In genomic region chr11:118251858-118252652, GRCh38 we compare ENCODE assay signal across 8 cellular contexts. TPM values are rescaled to one million over a fixed set of nuclear protein-coding genes. Genes with fewer than 3 reads are reported as not detected.
DNase-seq lines count a peak whose midpoint lies in the region; FAIRE-seq and TF ChIP-seq lines count a peak whose summit lies in the region.

A gene with protein sequence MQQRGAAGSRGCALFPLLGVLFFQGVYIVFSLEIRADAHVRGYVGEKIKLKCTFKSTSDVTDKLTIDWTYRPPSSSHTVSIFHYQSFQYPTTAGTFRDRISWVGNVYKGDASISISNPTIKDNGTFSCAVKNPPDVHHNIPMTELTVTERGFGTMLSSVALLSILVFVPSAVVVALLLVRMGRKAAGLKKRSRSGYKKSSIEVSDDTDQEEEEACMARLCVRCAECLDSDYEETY (minus strand): TSS chr11:118252365. CDS start chr11:118252294, 71 bp downstream.

- no peak for TF ChIP-seq EP300 in stomach (IDR thresholded peaks at IDR 0.05)

- H3K4me1 Mint-ChIP-seq in activated naive CD4-positive, alpha-beta T cell treated with anti-CD3 and anti-CD28 coated beads for 36 hours (ENCODE audit: low read depth), result peaks cover 39% of the 10 kb centered on the region
- H3K4me1 Mint-ChIP-seq in neural progenitor cell, result no peaks in the 10 kb centered on the region

- H2AFZ ChIP-seq in neural progenitor cell (replicated peaks), result peak within 1 kb of the TSS; percentile 100

- H3K79me2 ChIP-seq in neural progenitor cell (ENCODE audit: low read depth), result no peaks in the 10 kb centered on the region

- H3K4me2 ChIP-seq in neural progenitor cell, result peak within 1 kb of the TSS; percentile 75

- CTCF ChIA-PET in activated naive CD4-positive, alpha-beta T cell treated with anti-CD3 and anti-CD28 coated beads for 36 hours (lab: Charles Lee), result interaction anchor here (0.8 to 2.3 kb wide), 8 partner anchors 9 to 90 kb away, joined by 3 to 7 read pairs (median 6); partner anchors contain the start of gene CD3D

- no peaks in the 10 kb centered on the region for H3K9me3 Mint-ChIP-seq in activated naive CD4-positive, alpha-beta T cell treated with anti-CD3 and anti-CD28 coated beads for 36 hours
- peaks cover 3% of the 10 kb centered on the region for H3K9me3 Mint-ChIP-seq in neural progenitor cell

- H3K27ac Mint-ChIP-seq in activated naive CD4-positive, alpha-beta T cell treated with anti-CD3 and anti-CD28 coated beads for 36 hours, result peak within 1 kb of the TSS; percentile 99
- H3K27ac Mint-ChIP-seq in neural progenitor cell, result no peak within 1 kb of the TSS

- no peaks in the 10 kb centered on the region for H3F3A ChIP-seq in neural progenitor cell (ENCODE audit: low read depth)

- no peak within 1 kb of the TSS for H3K27ac ChIP-seq in SJSA1
- peak within 1 kb of the TSS; percentile 77 for H3K27ac ChIP-seq in neural progenitor cell
- H3K27ac ChIP-seq in stomach, result peak within 1 kb of the TSS; percentile 86 to 94 (median 91)

- no peaks in the 10 kb centered on the region; the same call in 1 of the 2 replicates for H3K27me3 ChIP-seq in H7 (ENCODE audit: control insufficient read depth, insufficient read depth, low read length)
- no peaks in the 10 kb centered on the region for H3K27me3 ChIP-seq in SJSA1 (replicated peaks)
- H3K27me3 ChIP-seq in neural progenitor cell, result peaks cover 88% of the 10 kb centered on the region
- peaks cover 0 to 6% (median 0%) of the 10 kb centered on the region in 3 donors for H3K27me3 ChIP-seq in stomach

- FAIRE-seq in frontal cortex (lab: Jason Lieb, UNC), result no peak

- TF ChIP-seq CTCF in neural progenitor cell (IDR thresholded peaks at IDR 0.05), result no peak
- TF ChIP-seq CTCF in stomach (IDR thresholded peaks at IDR 0.05), result no peak

- peak within 1 kb of the TSS; percentile 98 for H3K4me3 Mint-ChIP-seq in activated naive CD4-positive, alpha-beta T cell treated with anti-CD3 and anti-CD28 coated beads for 36 hours
- peak within 1 kb of the TSS; percentile 82 for H3K4me3 Mint-ChIP-seq in neural progenitor cell

- intact Hi-C loops in activated naive CD4-positive, alpha-beta T cell treated with anti-CD3 and anti-CD28 coated beads for 36 hours (cut with micrococcal nuclease), result loop anchor here (1.0 to 10.0 kb wide), 4 partner anchors 11 to 103 kb away; partner anchors contain the start of gene UBE4A
- intact Hi-C loops in stomach (cut with DNase I; ENCODE audit: low total_unique reads), result no loop called here

- no peaks in the 10 kb centered on the region for H3K27me3 Mint-ChIP-seq in activated naive CD4-positive, alpha-beta T cell treated with anti-CD3 and anti-CD28 coated beads for 36 hours (ENCODE audit: low read depth)
- H3K27me3 Mint-ChIP-seq in neural progenitor cell (ENCODE audit: insufficient read depth, low read depth), result no peaks in the 10 kb centered on the region

- H3K36me3 Mint-ChIP-seq in activated naive CD4-positive, alpha-beta T cell treated with anti-CD3 and anti-CD28 coated beads for 36 hours (ENCODE audit: low read depth), result peaks cover 18% of the 10 kb centered on the region
- H3K36me3 Mint-ChIP-seq in neural progenitor cell, result no peaks in the 10 kb centered on the region

- H3K9ac ChIP-seq in neural progenitor cell, result no peak within 1 kb of the TSS

- H3K4me1 ChIP-seq in SJSA1 (replicated peaks) (no peaks in the 10 kb centered on the region), neural progenitor cell (peaks cover 5% of the 10 kb centered on the region), stomach (peaks cover 4 to 32% (median 20%) of the 10 kb centered on the region in 4 donors)

- TF ChIP-seq POLR2A in stomach (IDR thresholded peaks at IDR 0.05), result no peak

- H3K36me3 ChIP-seq in H7 (replicated peaks; ENCODE audit: control insufficient read depth, insufficient read depth, low read length) (no peaks in the 10 kb centered on the region), SJSA1 (no peaks in the 10 kb centered on the region), neural progenitor cell (no peaks in the 10 kb centered on the region), stomach (peaks cover 0 to 23% (median 11%) of the 10 kb centered on the region in 4 donors)

- peak within 1 kb of the TSS; percentile 49; the same call in 1 of the 2 replicates for H3K4me3 ChIP-seq in H7 (ENCODE audit: insufficient read depth, low read depth, low read length)
- H3K4me3 ChIP-seq in SJSA1, result peak within 1 kb of the TSS; percentile 29
- H3K4me3 ChIP-seq in neural progenitor cell, result peak within 1 kb of the TSS; percentile 70
- peak within 1 kb of the TSS; percentile 59 to 72 (median 65) for H3K4me3 ChIP-seq in stomach

- no peaks in the 10 kb centered on the region for H4K20me1 ChIP-seq in neural progenitor cell (ENCODE audit: low read depth)

- 1 to 6% (median 2%) methylated on average over 24 to 33 of the region's 33 CpGs for WGBS in stomach, 5 donors

- DNase-seq in DMS114 treated with DMSO at 0.1 percent for 48 hours (lab: John Stamatoyannopoulos, UW; ENCODE audit: unreplicated experiment) (peak; percentile 63), H7 (peak; percentile 71), MV-4-11 (lab: John Stamatoyannopoulos, UW) (peak; percentile 69), SJSA1 (ENCODE audit: low read depth in 1 of 2, low spot score in 2 of 2) (peak; percentile 2 to 31), frontal cortex (ENCODE audit: low spot score in 2 of 2) (peak; percentile 8 to 65), neural progenitor cell (ENCODE audit: low spot score) (peak; percentile 85), stomach (peak; percentile 93)
- peak; percentile 93 for DNase-seq in activated naive CD4-positive, alpha-beta T cell treated with anti-CD3 and anti-CD28 coated beads for 36 hours

- H3K9me3 ChIP-seq in SJSA1 (replicated peaks), result no peaks in the 10 kb centered on the region
- H3K9me3 ChIP-seq in neural progenitor cell (ENCODE audit: low read depth), result no peaks in the 10 kb centered on the region
- H3K9me3 ChIP-seq in stomach, result no peaks in the 10 kb centered on the region

RNA-seq across cellular contexts. Expression of the gene that starts here (rescaled TPM):
- total RNA-seq in H7 (2014; rRNA removed; shearing (Covaris generic)), result 0.42 and 0.63 TPM in 2 replicates
- not detected in 2 replicates for total RNA-seq in SJSA1 (2014; rRNA removed; shearing (Covaris generic))
- total RNA-seq in activated naive CD4-positive, alpha-beta T cell treated with anti-CD3 and anti-CD28 coated beads for 36 hours, result 10 to 100 TPM; 29.3 to 30.5 TPM
- total RNA-seq in frontal cortex, result 2.4 TPM
- 1.1 and 5.7 TPM in 2 replicates for total RNA-seq in neural progenitor cell (ENCODE audit: low replicate concordance)
- total RNA-seq in stomach, result 10 to 100 TPM in 1 of 5 donors, 1 to 10 TPM in 3, under 1 TPM in 1; 0.45 to 20.0 (median 6.7) TPM
- polyA plus RNA-seq in stomach, result 1 to 10 TPM; 2.1 to 7.2 (median 3.4) TPM

Comparison
In these comparisons a context has a peak if more than half of its experiments do, and no peak if none do; other contexts are left out.
1. Peak in DNase-seq and H3K4me3 ChIP-seq in H7; RNA of the gene not detected or under 1 TPM.
2. Peak in DNase-seq and H3K4me3 ChIP-seq in SJSA1; RNA of the gene not detected or under 1 TPM.
3. DNase-seq: peak in every context shown above with its lines; median percentile 93 in activated naive CD4-positive, alpha-beta T cell treated with anti-CD3 and anti-CD28 coated beads for 36 hours; 93 in stomach; 85 in neural progenitor cell; 71 in H7; 69 in MV-4-11; 63 in DMS114 treated with DMSO at 0.1 percent for 48 hours; 36 in frontal cortex; 16 in SJSA1.